In genomic region chr10:23314835-23315239, GRCh38 we compare ENCODE assay signal across 1 cellular context.
TF ChIP-seq lines count a peak whose summit lies in the region.

No MANE protein-coding gene starts in this region.

TF ChIP-seq in WTC11, 78 proteins besides CTCF, POLR2A, EP300 and RAD21 (continued from another document):
- TF ChIP-seq, protein P1, sequence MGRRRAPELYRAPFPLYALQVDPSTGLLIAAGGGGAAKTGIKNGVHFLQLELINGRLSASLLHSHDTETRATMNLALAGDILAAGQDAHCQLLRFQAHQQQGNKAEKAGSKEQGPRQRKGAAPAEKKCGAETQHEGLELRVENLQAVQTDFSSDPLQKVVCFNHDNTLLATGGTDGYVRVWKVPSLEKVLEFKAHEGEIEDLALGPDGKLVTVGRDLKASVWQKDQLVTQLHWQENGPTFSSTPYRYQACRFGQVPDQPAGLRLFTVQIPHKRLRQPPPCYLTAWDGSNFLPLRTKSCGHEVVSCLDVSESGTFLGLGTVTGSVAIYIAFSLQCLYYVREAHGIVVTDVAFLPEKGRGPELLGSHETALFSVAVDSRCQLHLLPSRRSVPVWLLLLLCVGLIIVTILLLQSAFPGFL (CRISPR knock-in tag; IDR thresholded peaks at IDR 0.05; ENCODE audit: borderline replicate concordance) = no peak
- no peak for TF ChIP-seq CREM (CRISPR knock-in tag; IDR thresholded peaks at IDR 0.05)
- no peak for TF ChIP-seq ERG (CRISPR knock-in tag; IDR thresholded peaks at IDR 0.05)
- TF ChIP-seq ESRRA (CRISPR knock-in tag; IDR thresholded peaks at IDR 0.05; ENCODE audit: borderline replicate concordance) = no peak
- TF ChIP-seq FOXP1 (CRISPR knock-in tag; IDR thresholded peaks at IDR 0.05; ENCODE audit: borderline replicate concordance) = no peak
- TF ChIP-seq SP1 (CRISPR knock-in tag; conservative IDR thresholded peaks at IDR 0.05) = no peak
- no peak for TF ChIP-seq HMGA2 (CRISPR knock-in tag; IDR thresholded peaks at IDR 0.05)
